19 cellular contexts compared by ENCODE assay signal in the genomic region with DNA sequence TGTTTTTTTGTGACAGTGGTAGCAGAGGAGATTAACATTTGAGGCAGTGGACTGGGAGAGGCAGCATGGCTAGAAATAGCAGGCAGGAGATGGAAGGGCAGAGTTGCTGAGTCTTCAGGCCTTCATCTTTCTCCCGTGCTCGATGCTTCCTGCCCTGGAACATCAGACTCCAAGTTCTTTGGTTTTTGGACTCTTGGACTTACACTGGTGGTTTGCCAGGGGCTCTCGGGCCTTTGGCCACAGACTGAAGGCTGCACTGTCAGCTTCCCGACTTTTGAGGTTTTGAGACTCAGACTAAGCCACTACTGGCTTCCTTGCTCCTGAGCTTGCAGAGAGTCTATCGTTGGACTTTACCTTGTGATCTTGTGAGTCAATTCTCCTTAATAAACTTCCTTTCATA. TPM values are rescaled to one million over a fixed set of nuclear protein-coding genes. Genes with fewer than 3 reads are reported as not detected.
A peak's percentile ranks its signal among the peaks of the same experiment; 100 is the strongest.
DNase-seq lines count a peak whose midpoint lies in the region; ATAC-seq, FAIRE-seq and TF ChIP-seq lines count a peak whose summit lies in the region.
"Had no signal": no experiment of that assay in that cellular context is flagged by ENCODE, and none has a peak within 500 bp of the region (broad histone marks: within the 10 kb centered on the region; RNA-seq: fewer than 3 reads in every experiment).

No MANE protein-coding gene starts in this region.

- no peak overlapping the region for H3K18ac ChIP-seq in neuronal stem cell (ENCODE audit: low read length)

- H3K4me3 Mint-ChIP-seq in GM23338: no peak overlapping the region
- H3K4me3 Mint-ChIP-seq: B cell; CD4-positive, alpha-beta memory T cell had no signal

- no peak overlapping the region for H2BK15ac ChIP-seq in neuronal stem cell (ENCODE audit: low read length)

- no peak for DNase-seq in GM23338 (ENCODE audit: low spot score)
- peak; percentile 67 for DNase-seq in left lobe of liver (ENCODE audit: low spot score)
- DNase-seq in neuronal stem cell (ENCODE audit: low spot score): no peak
- DNase-seq in small intestine: peak; percentile 35
- no peak for DNase-seq in epidermal melanocyte (ENCODE audit: insufficient read length, low spot score)
- DNase-seq in GM20000 (ENCODE audit: low spot score): no peak
- DNase-seq in activated CD4-positive, alpha-beta T cell treated with anti-CD3 and anti-CD28 coated beads, Interleukin-2, amount 50 U/mL, for 48 hours: no peak
- DNase-seq: CD4-positive, alpha-beta memory T cell; DMS79 treated with DMSO at 0.1 percent for 48 hours; EL had no signal

- no peaks in the 10 kb centered on the region for H4K20me1 ChIP-seq in GM23338 (replicated peaks; ENCODE audit: insufficient read depth)

- WGBS in neuronal stem cell (ENCODE audit: extremely low coverage in 2 of 2, insufficient read length in 2 of 2, insufficient replicate concordance in 1 of 2), 2 donors: no CpG with 5 or more reads among the region's 5 CpGs
- 21 to 53% (median 32%) methylated on average over 5 of the region's 5 CpGs for WGBS in small intestine, 3 donors

- no peak for ATAC-seq in GM23338
- peak; percentile 69 for ATAC-seq in left lobe of liver
- ATAC-seq in GM21737 (IDR thresholded peaks at IDR 0.05; ENCODE audit: unreplicated experiment): no peak
- ATAC-seq: HCT116 had no signal

- peaks cover 6% of the 10 kb centered on the region; the same call in 1 of the 2 replicates for H3K9me2 ChIP-seq in GM23338 (ENCODE audit: insufficient read depth)

- no peak overlapping the region for H3K14ac ChIP-seq in neuronal stem cell (ENCODE audit: low read length)

- peaks cover 7% of the 10 kb centered on the region for H3K27me3 Mint-ChIP-seq in GM23338 (ENCODE audit: insufficient read depth, low read depth, poor library complexity)
- H3K27me3 Mint-ChIP-seq: B cell had no signal

- H4K8ac ChIP-seq in neuronal stem cell (ENCODE audit: low read depth, low read length): no peak overlapping the region

- H3K27me3 ChIP-seq in GM23338 (ENCODE audit: insufficient read depth) (no peaks in the 10 kb centered on the region), neuronal stem cell (ENCODE audit: control insufficient read depth in 3 of 3, insufficient read depth in 3 of 3, low read depth in 1 of 3, low read length in 3 of 3) (no peaks in the 10 kb centered on the region), small intestine (ENCODE audit: control insufficient read depth in 2 of 2, insufficient read depth in 2 of 2, low read length in 2 of 2) (no peaks in the 10 kb centered on the region)

- H3K36me3 ChIP-seq in GM23338 (ENCODE audit: insufficient read depth) (no peaks in the 10 kb centered on the region), neuronal stem cell (replicated peaks in 1 of 2; ENCODE audit: control insufficient read depth in 2 of 2, insufficient read depth in 2 of 2, low read length in 2 of 2) (no peaks in the 10 kb centered on the region), small intestine (ENCODE audit: control insufficient read depth in 2 of 2, insufficient read depth in 2 of 2, low read length in 2 of 2) (no peaks in the 10 kb centered on the region)

- peaks cover 4% of the 10 kb centered on the region for H3K36me3 Mint-ChIP-seq in GM23338 (ENCODE audit: low read depth)
- H3K36me3 Mint-ChIP-seq: CD4-positive, alpha-beta memory T cell had no signal

- no peak overlapping the region for H4K91ac ChIP-seq in neuronal stem cell (ENCODE audit: low read depth, low read length, poor library complexity)

- H3K4me2 ChIP-seq in GM23338 (no peak overlapping the region), neuronal stem cell (ENCODE audit: insufficient read depth, low read length, poor library complexity, severe bottlenecking) (no peak overlapping the region)

- H3K4me1 Mint-ChIP-seq in GM23338: peaks cover 4% of the 10 kb centered on the region; the same call in 2 of the 3 replicates

- peak overlapping the region; percentile 63; the same call in 1 of the 2 replicates for H2AFZ ChIP-seq in GM23338
- H2AFZ ChIP-seq in neuronal stem cell (ENCODE audit: low read length): peak overlapping the region; percentile 51

- TF ChIP-seq CTCF in GM23338 (conservative IDR thresholded peaks at IDR 0.05; ENCODE audit: low read depth in 2 of 2) (no peak), GM20000 (IDR thresholded peaks at IDR 0.05; ENCODE audit: extremely low read depth, missing control alignments) (no peak)

- no peak overlapping the region for H3K9ac ChIP-seq in neuronal stem cell (ENCODE audit: low read depth, low read length, poor library complexity)

- H2BK5ac ChIP-seq in neuronal stem cell (ENCODE audit: low read length): no peak overlapping the region

- H3K9me3 ChIP-seq in neuronal stem cell (replicated peaks in 1 of 2; ENCODE audit: control insufficient read depth in 2 of 2, insufficient read depth in 1 of 2, low read depth in 1 of 2, low read length in 2 of 2) (no peaks in the 10 kb centered on the region), small intestine (ENCODE audit: control insufficient read depth, low read depth) (no peaks in the 10 kb centered on the region)

- H3K4ac ChIP-seq in neuronal stem cell (ENCODE audit: low read length): no peak overlapping the region

- H3K4me3 ChIP-seq in GM23338: no peak overlapping the region
- H3K4me3 ChIP-seq in neuronal stem cell (ENCODE audit: low read length in 2 of 2): no peak overlapping the region
- H3K4me3 ChIP-seq in small intestine (ENCODE audit: low read depth in 1 of 2, low read length in 2 of 2): no peak overlapping the region

- peaks cover 2% of the 10 kb centered on the region for H3K79me1 ChIP-seq in neuronal stem cell (ENCODE audit: low read depth, low read length)

- no peak overlapping the region for H3K23ac ChIP-seq in neuronal stem cell (ENCODE audit: low read depth, low read length, poor library complexity)

- H3K4me1 ChIP-seq in GM23338 (ENCODE audit: insufficient read depth) (no peaks in the 10 kb centered on the region; the same call in 1 of the 2 replicates), neuronal stem cell (ENCODE audit: control insufficient read depth in 2 of 2, insufficient read depth in 1 of 2, low read depth in 1 of 2, low read length in 2 of 2) (peaks cover 2 to 5% of the 10 kb centered on the region in 2 donors), small intestine (ENCODE audit: control insufficient read depth in 2 of 2, insufficient read depth in 1 of 2, low read depth in 1 of 2, low read length in 1 of 2) (peaks cover 3% of the 10 kb centered on the region in 2 donors)

- H3K27ac Mint-ChIP-seq in GM23338: no peak overlapping the region
- H3K27ac Mint-ChIP-seq: B cell; CD4-positive, alpha-beta memory T cell had no signal

- H3K9me3 Mint-ChIP-seq in GM23338: peaks cover 7% of the 10 kb centered on the region; the same call in 2 of the 3 replicates

- no peaks in the 10 kb centered on the region for H3K79me2 ChIP-seq in GM23338 (replicated peaks; ENCODE audit: insufficient read depth)

- H3F3A ChIP-seq in GM23338 (replicated peaks; ENCODE audit: low read depth): no peaks in the 10 kb centered on the region; the same call in 1 of the 2 replicates

- no peak overlapping the region for H2BK120ac ChIP-seq in neuronal stem cell (ENCODE audit: low read depth, low read length)

- no peak overlapping the region for H2AK5ac ChIP-seq in neuronal stem cell (ENCODE audit: low read depth, low read length)

- no peak for FAIRE-seq in small intestine (lab: Jason Lieb, UNC)
- FAIRE-seq: GM12892, GM19239, H54 had no signal

- H2BK12ac ChIP-seq in neuronal stem cell (ENCODE audit: low read length): no peak overlapping the region

- H3K27ac ChIP-seq in GM23338 (ENCODE audit: low read depth): no peak overlapping the region
- no peak overlapping the region for H3K27ac ChIP-seq in neuronal stem cell (replicated peaks; ENCODE audit: low read length)
- H3K27ac ChIP-seq in small intestine (ENCODE audit: low read depth in 1 of 2, low read length in 1 of 2): no peak overlapping the region
- H3K27ac ChIP-seq: C4-2B, HL-60 had no signal

TF ChIP-seq in GM23338, 12 proteins besides CTCF, POLR2A, EP300 and RAD21 (continues in another document):
- TF ChIP-seq EZH2 (IDR thresholded peaks at IDR 0.05; ENCODE audit: low read depth, unreplicated experiment) (no peak), POLR2AphosphoS5 (IDR thresholded peaks at IDR 0.05; ENCODE audit: low read depth) (no peak), STAT1 (IDR thresholded peaks at IDR 0.05; ENCODE audit: unreplicated experiment) (no peak), ZNF114 (CRISPR knock-in tag; IDR thresholded peaks at IDR 0.05) (no peak), JUNB (IDR thresholded peaks at IDR 0.05; ENCODE audit: unreplicated experiment) (no peak), ETS1 (IDR thresholded peaks at IDR 0.05) (no peak), EZH2phosphoT487 (IDR thresholded peaks at IDR 0.05; ENCODE audit: unreplicated experiment) (no peak), ZNF331 (CRISPR knock-in tag; IDR thresholded peaks at IDR 0.05; ENCODE audit: low read depth) (no peak), NANOG (IDR thresholded peaks at IDR 0.05; ENCODE audit: borderline replicate concordance) (no peak)

RNA-seq across cellular contexts. Expression of gene LEFTY2, which starts 24.2 kb away (rescaled TPM):
- total RNA-seq in GM23338 (2014; rRNA removed; shearing (Covaris generic)): 12.4 and 16.9 TPM in 2 replicates
- 8.3 and 10.2 TPM in 2 replicates for polyA plus RNA-seq in GM23338 (2016; fragmentation: Nextera tagmentation; extraction: Ambion mirVana)
- not detected for total RNA-seq in left lobe of liver
- 0.11 TPM for polyA plus RNA-seq in neuronal stem cell (2013, experiment 1 of 2)
- 0.10 TPM for polyA plus RNA-seq in neuronal stem cell (2013, experiment 2 of 2)
- under 1 TPM in 1 of 3 donors, not detected in 2; 0.01 TPM for polyA plus RNA-seq in small intestine
- total RNA-seq: A172; B cell; CD4-positive, alpha-beta memory T cell had no signal
- polyA plus RNA-seq: CD4-positive, alpha-beta memory T cell had no signal

RNA-seq across cellular contexts. Expression of gene SDE2, which starts 33.9 kb away (rescaled TPM):
- 25.6 and 26.9 TPM in 2 replicates for total RNA-seq in GM23338 (2014; rRNA removed; shearing (Covaris generic))
- polyA plus RNA-seq in GM23338 (2016; fragmentation: Nextera tagmentation; extraction: Ambion mirVana): 10.6 and 11.3 TPM in 2 replicates
- 8.0 TPM for total RNA-seq in left lobe of liver
- polyA plus RNA-seq in neuronal stem cell (2013, experiment 1 of 2): 7.9 TPM
- 8.1 TPM for polyA plus RNA-seq in neuronal stem cell (2013, experiment 2 of 2)
- 10 to 100 TPM in 1 of 3 donors, 1 to 10 TPM in 2; 7.8 to 10.9 (median 8.5) TPM for polyA plus RNA-seq in small intestine

RNA-seq across cellular contexts. Expression of gene PYCR2, which starts 41.2 kb away (rescaled TPM):
- 96.7 and 109 TPM in 2 replicates for total RNA-seq in GM23338 (2014; rRNA removed; shearing (Covaris generic))
- 89.1 and 95.1 TPM in 2 replicates for polyA plus RNA-seq in GM23338 (2016; fragmentation: Nextera tagmentation; extraction: Ambion mirVana)
- total RNA-seq in left lobe of liver: 26.9 TPM
- 52.5 TPM for polyA plus RNA-seq in neuronal stem cell (2013, experiment 1 of 2)
- polyA plus RNA-seq in neuronal stem cell (2013, experiment 2 of 2): 54.2 TPM
- polyA plus RNA-seq in small intestine: 10 to 100 TPM; 31.9 to 68.0 (median 32.9) TPM

Comparison
In these comparisons a context has a peak if more than half of its experiments do, and no peak if none do; other contexts are left out.
1. DNase-seq: peak in left lobe of liver (single experiment) and small intestine (single experiment); none in GM23338 (single experiment), neuronal stem cell (single experiment), epidermal melanocyte (single experiment), GM20000 (single experiment) and activated CD4-positive, alpha-beta T cell treated with anti-CD3 and anti-CD28 coated beads, Interleukin-2, amount 50 U/mL, for 48 hours (0 of 2).
2. RNA of gene LEFTY2, which starts 24.2 kb away (total RNA-seq): 12.4 to 16.9 TPM in GM23338; not detected in left lobe of liver (single experiment); every median in the first group is over 10 times any median in the second.